ENCODE assay signal across 8 cellular contexts in genomic region chr9:133375116-133375723, GRCh38. TPM values are rescaled to one million over a fixed set of nuclear protein-coding genes. Genes with fewer than 3 reads are reported as not detected.
DNase-seq lines count a peak whose midpoint lies in the region; ATAC-seq and TF ChIP-seq lines count a peak whose summit lies in the region.

No MANE protein-coding gene starts in this region.

- in situ Hi-C loops in astrocyte of the spinal cord (cut with HindIII; ENCODE audit: low sequenced_read_pairs): no loop called here

- H3K4me3 Mint-ChIP-seq in activated CD4-positive, alpha-beta T cell treated with anti-CD3 and anti-CD28 coated beads, Interleukin-2, amount 10 ng/mL, durations not matched to agents 7 days and 5 days: peak overlapping the region; percentile 91

- DNase-seq in activated CD4-positive, alpha-beta T cell treated with anti-CD3 and anti-CD28 coated beads, Interleukin-2, amount 10 ng/mL, durations not matched to agents 7 days and 5 days: peak; percentile 15
- no peak for DNase-seq in activated CD4-positive, alpha-beta T cell treated with anti-CD3 and anti-CD28 coated beads, Interleukin-2, amount 50 U/mL, for 48 hours
- no peak for DNase-seq in HCT116 (ENCODE audit: low read depth, low spot score)
- DNase-seq in NB4 (ENCODE audit: low read depth): peak; percentile 64
- DNase-seq in astrocyte of the spinal cord (ENCODE audit: low read depth, low spot score): peak; percentile 54
- DNase-seq in occipital lobe (lab: John Stamatoyannopoulos, UW): no peak

- POLR2A ChIA-PET in activated CD4-positive, alpha-beta T cell treated with anti-CD3 and anti-CD28 coated beads, Interleukin-2, amount 10 ng/mL, durations not matched to agents 7 days and 5 days (lab: Charles Lee): interaction anchor here (1.0 kb wide), 1 partner anchor 27 kb away, joined by 3 read pairs; the partner anchor contains the start of genes MED22 and RPL7A
- POLR2A ChIA-PET in HCT116 (lab: Charles Lee): interaction anchor here (1.7 kb wide), 1 partner anchor 20 kb away, joined by 7 read pairs; the partner anchor contains the start of genes SURF1 and SURF2

- peaks cover 31% of the 10 kb centered on the region for H3K36me3 Mint-ChIP-seq in activated CD4-positive, alpha-beta T cell treated with anti-CD3 and anti-CD28 coated beads, Interleukin-2, amount 10 ng/mL, durations not matched to agents 7 days and 5 days (ENCODE audit: low read depth)

- no peaks in the 10 kb centered on the region for H3K9me3 ChIP-seq in HCT116 (ENCODE audit: control insufficient read depth in 1 of 2, insufficient read depth in 1 of 2, low read depth in 1 of 2, low read length in 2 of 2)
- H3K9me3 ChIP-seq in stomach smooth muscle (ENCODE audit: control insufficient read depth in 2 of 2, low read length in 2 of 2): peaks cover 0 to 4% of the 10 kb centered on the region in 2 donors

- H3K9ac ChIP-seq in HCT116 (ENCODE audit: low read length) (peak overlapping the region; percentile 94), stomach smooth muscle (ENCODE audit: low read length in 2 of 2) (peak overlapping the region; percentile 86 to 89)

- H2AFZ ChIP-seq in HCT116 (ENCODE audit: low read depth, low read length, poor library complexity, severe bottlenecking): no peak overlapping the region

- H3K27me3 Mint-ChIP-seq in activated CD4-positive, alpha-beta T cell treated with anti-CD3 and anti-CD28 coated beads, Interleukin-2, amount 10 ng/mL, durations not matched to agents 7 days and 5 days: peaks cover 2% of the 10 kb centered on the region

- H3K27ac ChIP-seq in HCT116 (ENCODE audit: low read depth, low read length) (peak overlapping the region; percentile 91), layer of hippocampus (ENCODE audit: low read depth, low read length) (peak overlapping the region; percentile 77), stomach smooth muscle (ENCODE audit: low read length) (peak overlapping the region; percentile 62)

- H3K4me1 ChIP-seq in HCT116 (ENCODE audit: control insufficient read depth in 1 of 2, insufficient read depth in 2 of 2, low read length in 2 of 2): peaks cover 21 to 29% of the 10 kb centered on the region in 2 experiments
- peaks cover 44% of the 10 kb centered on the region for H3K4me1 ChIP-seq in stomach smooth muscle (ENCODE audit: control insufficient read depth, insufficient read depth, low read length)

- ATAC-seq in HCT116: peak; percentile 20

- no peak for TF ChIP-seq CTCF in HCT116 (IDR thresholded peaks at IDR 0.05 in 2 of 3, conservative IDR thresholded peaks at IDR 0.05 in 1 of 3; ENCODE audit: borderline replicate concordance in 1 of 3, insufficient read depth in 1 of 3, low read depth in 2 of 3, low read length in 2 of 3)
- no peak for TF ChIP-seq CTCF in NB4 (IDR thresholded peaks at IDR 0.05; ENCODE audit: low read depth, low read length)
- peak; percentile 32 for TF ChIP-seq CTCF in astrocyte of the spinal cord (IDR thresholded peaks at IDR 0.05; ENCODE audit: low read depth, low read length)

- no peaks in the 10 kb centered on the region for H3K9me3 Mint-ChIP-seq in activated CD4-positive, alpha-beta T cell treated with anti-CD3 and anti-CD28 coated beads, Interleukin-2, amount 10 ng/mL, durations not matched to agents 7 days and 5 days

- CTCF ChIA-PET in activated CD4-positive, alpha-beta T cell treated with anti-CD3 and anti-CD28 coated beads, Interleukin-2, amount 10 ng/mL, durations not matched to agents 7 days and 5 days (lab: Charles Lee): interaction anchor here (1.2 to 2.2 kb wide), 4 partner anchors 10 to 136 kb away, joined by 4 to 6 read pairs (median 4); no protein-coding TSS in a partner anchor
- CTCF ChIA-PET in HCT116 (lab: Charles Lee): no interaction called here

- no TSS peak for BruUV-seq in HCT116 (replicated peaks; lab: Mats Ljungman, UMichigan)

- H3K9me2 ChIP-seq in HCT116 (ENCODE audit: insufficient read depth): no peaks in the 10 kb centered on the region

- TF ChIP-seq RAD21 in HCT116 (IDR thresholded peaks at IDR 0.05; ENCODE audit: low read depth): no peak

- no peaks in the 10 kb centered on the region for H3K27me3 ChIP-seq in HCT116 (ENCODE audit: insufficient read depth, low read length)
- H3K27me3 ChIP-seq in layer of hippocampus (ENCODE audit: control insufficient read depth, insufficient read depth, low read length): no peaks in the 10 kb centered on the region
- H3K27me3 ChIP-seq in stomach smooth muscle (ENCODE audit: control insufficient read depth in 1 of 2, insufficient read depth in 2 of 2, low read length in 2 of 2): no peaks in the 10 kb centered on the region

- peak overlapping the region; percentile 97 for H3K27ac Mint-ChIP-seq in activated CD4-positive, alpha-beta T cell treated with anti-CD3 and anti-CD28 coated beads, Interleukin-2, amount 10 ng/mL, durations not matched to agents 7 days and 5 days

- H3K4me2 ChIP-seq in HCT116 (ENCODE audit: low read length): peak overlapping the region; percentile 76

- H3K4me3 ChIP-seq in HCT116 (replicated peaks in 1 of 2; ENCODE audit: low read depth in 1 of 2, low read length in 2 of 2) (peak overlapping the region; percentile 59 to 95), NB4 (ENCODE audit: low read depth, low read length) (peak overlapping the region; percentile 96), astrocyte of the spinal cord (ENCODE audit: low read depth, low read length) (peak overlapping the region; percentile 96), stomach smooth muscle (ENCODE audit: low read length in 2 of 2) (peak overlapping the region; percentile 82 to 84)

- peaks cover 52% of the 10 kb centered on the region for H3K4me1 Mint-ChIP-seq in activated CD4-positive, alpha-beta T cell treated with anti-CD3 and anti-CD28 coated beads, Interleukin-2, amount 10 ng/mL, durations not matched to agents 7 days and 5 days

- H3K36me3 ChIP-seq in HCT116 (ENCODE audit: control insufficient read depth in 1 of 2, insufficient read depth in 2 of 2, low read length in 2 of 2) (peaks cover 9 to 21% of the 10 kb centered on the region in 2 experiments; a peak in 3 of 4 replicates), stomach smooth muscle (ENCODE audit: control insufficient read depth in 2 of 2, insufficient read depth in 2 of 2, low read length in 2 of 2) (peaks cover 8 to 10% of the 10 kb centered on the region in 2 donors)

- RAD21 ChIA-PET in HCT116 (lab: Charles Lee; ENCODE audit: low non-redundant PET in 1 of 2, low total read pairs in 2 of 2, uncharacterized antibody in 2 of 2, unreplicated experiment in 2 of 2): no interaction called here

- H4K20me1 ChIP-seq in HCT116 (ENCODE audit: insufficient read depth): 0 out of 2 replicates have a peak, but pooled peaks cover 9% of the 10 kb centered on the region

- H3K79me2 ChIP-seq in HCT116 (ENCODE audit: insufficient read depth, low read length): peaks cover 57% of the 10 kb centered on the region

- intact Hi-C loops in HCT116 (cut with micrococcal nuclease): no loop called here

- TF ChIP-seq POLR2A in HCT116 (IDR thresholded peaks at IDR 0.05; ENCODE audit: borderline replicate concordance, extremely low read depth, insufficient read depth, insufficient read length): no peak
- TF ChIP-seq POLR2A in NB4 (IDR thresholded peaks at IDR 0.05; ENCODE audit: extremely low read depth, insufficient read length): no peak

TF ChIP-seq in HCT116, 20 proteins besides CTCF, POLR2A, EP300 and RAD21:
- TF ChIP-seq SRF (IDR thresholded peaks at IDR 0.05; ENCODE audit: low read depth) (no peak), SP1 (IDR thresholded peaks at IDR 0.05; ENCODE audit: low read depth) (no peak), CBX3 (IDR thresholded peaks at IDR 0.05; ENCODE audit: low read depth) (no peak), YY1 (IDR thresholded peaks at IDR 0.05; ENCODE audit: extremely low read depth, insufficient replicate concordance, low read depth, low read length) (no peak), CEBPB (IDR thresholded peaks at IDR 0.05; ENCODE audit: low read depth) (no peak), ZNF274 (IDR thresholded peaks at IDR 0.05; ENCODE audit: low read depth, low read length) (no peak), MAX (IDR thresholded peaks at IDR 0.05) (no peak), ZFX (IDR thresholded peaks at IDR 0.05) (no peak), JUND (IDR thresholded peaks at IDR 0.05) (no peak), EGR1 (IDR thresholded peaks at IDR 0.05; ENCODE audit: low read depth) (no peak), POLR2AphosphoS5 (IDR thresholded peaks at IDR 0.05; ENCODE audit: low read depth, low read length) (no peak), SIN3A (IDR thresholded peaks at IDR 0.05; ENCODE audit: low read depth) (no peak), EZH2 (IDR thresholded peaks at IDR 0.05) (no peak)
TF ChIP-seq in HCT116: peak in this region for 0.

RNA-seq across cellular contexts. Expression of gene SURF4, which starts 0.6 kb away (rescaled TPM):
- total RNA-seq in activated CD4-positive, alpha-beta T cell treated with anti-CD3 and anti-CD28 coated beads, Interleukin-2, amount 10 ng/mL, durations not matched to agents 7 days and 5 days: 100 to 1,000 TPM; 147 to 164 TPM
- total RNA-seq in HCT116 (2021; ENCODE audit: unreplicated experiment) (134 TPM), occipital lobe (88.6 TPM)
- 117 and 158 TPM in 2 replicates for polyA plus RNA-seq in HCT116 (2012)

RNA-seq across cellular contexts. Expression of gene STKLD1, which starts 0.9 kb away (rescaled TPM):
- 1 to 10 TPM in 1 of 2 experiments, under 1 TPM in 1; 0.65 to 2.0 TPM for total RNA-seq in activated CD4-positive, alpha-beta T cell treated with anti-CD3 and anti-CD28 coated beads, Interleukin-2, amount 10 ng/mL, durations not matched to agents 7 days and 5 days
- total RNA-seq in HCT116 (2021; ENCODE audit: unreplicated experiment) (0.37 TPM), occipital lobe (1.6 TPM)
- 0.21 and 0.32 TPM in 2 replicates for polyA plus RNA-seq in HCT116 (2012)

RNA-seq across cellular contexts. Expression of gene SURF2, which starts 18.9 kb away (rescaled TPM):
- 10 to 100 TPM; 14.8 to 16.0 TPM for total RNA-seq in activated CD4-positive, alpha-beta T cell treated with anti-CD3 and anti-CD28 coated beads, Interleukin-2, amount 10 ng/mL, durations not matched to agents 7 days and 5 days
- total RNA-seq in HCT116 (2021; ENCODE audit: unreplicated experiment) (27.8 TPM), occipital lobe (9.7 TPM)
- 32.2 and 37.2 TPM in 2 replicates for polyA plus RNA-seq in HCT116 (2012)

RNA-seq across cellular contexts. Expression of gene SURF1, which starts 18.9 kb away (rescaled TPM):
- 10 to 100 TPM; 39.4 to 48.9 TPM for total RNA-seq in activated CD4-positive, alpha-beta T cell treated with anti-CD3 and anti-CD28 coated beads, Interleukin-2, amount 10 ng/mL, durations not matched to agents 7 days and 5 days
- 71.7 TPM for total RNA-seq in HCT116 (2021; ENCODE audit: unreplicated experiment)
- polyA plus RNA-seq in HCT116 (2012): 66.9 and 70.3 TPM in 2 replicates
- total RNA-seq in occipital lobe: 11.1 TPM

RNA-seq across cellular contexts. Expression of gene RPL7A, which starts 27.2 kb away (rescaled TPM):
- total RNA-seq in activated CD4-positive, alpha-beta T cell treated with anti-CD3 and anti-CD28 coated beads, Interleukin-2, amount 10 ng/mL, durations not matched to agents 7 days and 5 days: 1,000 to 10,000 TPM; 1,880 to 1,928 TPM
- total RNA-seq in HCT116 (2021; ENCODE audit: unreplicated experiment) (2,837 TPM), occipital lobe (1,058 TPM)
- 3,464 and 3,677 TPM in 2 replicates for polyA plus RNA-seq in HCT116 (2012)

Comparison
In these comparisons a context has a peak if more than half of its experiments do, and no peak if none do; other contexts are left out.
1. DNase-seq: peak in activated CD4-positive, alpha-beta T cell treated with anti-CD3 and anti-CD28 coated beads, Interleukin-2, amount 10 ng/mL, durations not matched to agents 7 days and 5 days (single experiment), NB4 (single experiment) and astrocyte of the spinal cord (single experiment); none in activated CD4-positive, alpha-beta T cell treated with anti-CD3 and anti-CD28 coated beads, Interleukin-2, amount 50 U/mL, for 48 hours (0 of 2), HCT116 (single experiment) and occipital lobe (single experiment).
2. Peak in every context shown above with its lines, with median percentiles within 50 percentile points of each other: H3K27ac ChIP-seq and H3K4me3 ChIP-seq.